In the genomic region with DNA sequence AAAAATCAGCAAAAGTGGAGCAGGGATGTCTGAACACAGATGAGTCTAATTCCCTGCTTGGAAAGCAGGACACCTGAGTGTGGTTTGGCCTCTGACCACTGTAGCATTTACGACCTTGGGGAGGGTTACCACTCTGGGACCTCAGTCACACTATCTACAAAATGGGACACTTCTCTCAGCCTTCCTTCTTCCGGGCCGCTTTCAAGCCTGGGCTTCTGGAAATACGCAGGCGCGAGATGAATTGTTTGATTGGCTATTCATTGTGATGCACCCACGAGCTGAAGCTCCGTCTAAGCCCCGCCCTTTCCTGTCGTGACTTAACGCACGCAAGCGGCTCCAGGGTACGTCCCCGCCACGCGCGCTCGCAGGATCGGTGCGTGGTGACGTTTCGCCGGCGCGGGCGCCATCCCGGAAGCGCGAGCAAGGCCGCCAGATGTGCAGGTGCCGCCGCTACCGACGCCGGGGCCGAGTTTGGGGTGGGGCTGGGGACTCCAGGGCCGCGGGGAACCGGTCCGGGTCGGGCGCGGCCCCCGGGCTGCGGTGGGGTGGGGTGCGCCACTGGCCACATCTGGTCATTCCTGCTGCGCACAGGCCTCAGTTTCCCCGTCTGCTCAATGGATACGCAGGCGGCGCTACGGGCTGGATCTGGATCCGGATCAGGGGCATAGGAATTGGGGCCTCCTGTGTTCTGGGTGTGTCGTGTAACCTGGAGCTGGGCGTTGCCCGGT, we compare ENCODE assay signal across 8 cellular contexts.
DNase-seq lines count a peak whose midpoint lies in the region; TF ChIP-seq lines count a peak whose summit lies in the region.

TSS of gene KXD1 (plus strand) at position 397 of the 728 bp plus-strand sequence. CDS start 4,187 bp downstream, outside the sequence.

- H3K4me1 Mint-ChIP-seq in activated naive CD4-positive, alpha-beta T cell treated with anti-CD3 and anti-CD28 coated beads, Interleukin-2, amount 10 ng/mL, durations not matched to agents 7 days and 5 days, result peaks cover 25% of the 10 kb centered on the region

- H3K9me3 ChIP-seq in SK-N-MC (ENCODE audit: low read depth, low read length), result no peaks in the 10 kb centered on the region

- CTCF ChIA-PET in activated naive CD4-positive, alpha-beta T cell treated with anti-CD3 and anti-CD28 coated beads, Interleukin-2, amount 10 ng/mL, durations not matched to agents 7 days and 5 days (lab: Charles Lee), result interaction anchor here (1.3 to 3.9 kb wide), 4 partner anchors 14 to 106 kb away, joined by 4 to 14 read pairs (median 8); partner anchors contain the start of genes FKBP8 and REX1BD

- peak within 1 kb of the TSS; percentile 78 for H3K4me3 ChIP-seq in HFF-Myc (replicated peaks; ENCODE audit: low read depth, low read length)
- peak within 1 kb of the TSS; percentile 90 for H3K4me3 ChIP-seq in NB4 (ENCODE audit: low read depth, low read length)
- H3K4me3 ChIP-seq in SK-N-MC, result peak within 1 kb of the TSS; percentile 95

- peaks cover 7% of the 10 kb centered on the region for H3K36me3 Mint-ChIP-seq in activated naive CD4-positive, alpha-beta T cell treated with anti-CD3 and anti-CD28 coated beads, Interleukin-2, amount 10 ng/mL, durations not matched to agents 7 days and 5 days

- H3K36me3 ChIP-seq in SK-N-MC (ENCODE audit: insufficient read depth, low read length), result peaks cover 8% of the 10 kb centered on the region; the same call in 1 of the 2 replicates

- TF ChIP-seq CTCF in HFF-Myc (IDR thresholded peaks at IDR 0.05; ENCODE audit: low read depth, low read length, missing control alignments), result no peak
- no peak for TF ChIP-seq CTCF in NB4 (IDR thresholded peaks at IDR 0.05; ENCODE audit: low read depth, low read length)

- H3K27ac Mint-ChIP-seq in activated naive CD4-positive, alpha-beta T cell treated with anti-CD3 and anti-CD28 coated beads, Interleukin-2, amount 10 ng/mL, durations not matched to agents 7 days and 5 days, result peak within 1 kb of the TSS; percentile 96

- H3K4me3 Mint-ChIP-seq in activated naive CD4-positive, alpha-beta T cell treated with anti-CD3 and anti-CD28 coated beads, Interleukin-2, amount 10 ng/mL, durations not matched to agents 7 days and 5 days, result peak within 1 kb of the TSS; percentile 91

- TF ChIP-seq POLR2A in NB4 (IDR thresholded peaks at IDR 0.05; ENCODE audit: extremely low read depth, insufficient read length), result peak; percentile 78

- H3K9ac ChIP-seq in SK-N-MC (ENCODE audit: insufficient read length), result peak within 1 kb of the TSS; percentile 98

- H3K27me3 Mint-ChIP-seq in activated naive CD4-positive, alpha-beta T cell treated with anti-CD3 and anti-CD28 coated beads, Interleukin-2, amount 10 ng/mL, durations not matched to agents 7 days and 5 days, result peaks cover 2% of the 10 kb centered on the region

- peak within 1 kb of the TSS; percentile 72 for H3K27ac ChIP-seq in SK-N-MC

- DNase-seq in GM03348 (ENCODE audit: low spot score), result peak; percentile 98
- DNase-seq in HFF-Myc (ENCODE audit: extremely low read depth, low read depth), result peak; percentile 97
- peak; percentile 99 for DNase-seq in NB4 (ENCODE audit: low read depth)
- DNase-seq in SK-N-MC (ENCODE audit: low read depth, low spot score), result peak; percentile 97
- peak; percentile 99 for DNase-seq in activated naive CD4-positive, alpha-beta T cell treated with anti-CD3 and anti-CD28 coated beads, Interleukin-2, amount 10 ng/mL, durations not matched to agents 7 days and 5 days
- DNase-seq in germinal center (ENCODE audit: low spot score), result peak; percentile 98
- DNase-seq in non-pigmented ciliary epithelial cell (ENCODE audit: low read depth), result peak; percentile 95
- peak; percentile 99 for DNase-seq in superior temporal gyrus (ENCODE audit: extremely low spot score)

- H3K9me3 Mint-ChIP-seq in activated naive CD4-positive, alpha-beta T cell treated with anti-CD3 and anti-CD28 coated beads, Interleukin-2, amount 10 ng/mL, durations not matched to agents 7 days and 5 days, result no peaks in the 10 kb centered on the region

Comparison
In these comparisons a context has a peak if more than half of its experiments do, and no peak if none do; other contexts are left out.
1. Peak in every context shown above with its lines: DNase-seq, H3K4me3 ChIP-seq and H3K27ac ChIP-seq.